Comparison of ENCODE assay signal across 1 cellular context in genomic region chr10:119686465-119687191, GRCh38.
TF ChIP-seq lines count a peak whose summit lies in the region.

No MANE protein-coding gene starts in this region.

TF ChIP-seq in H1, 55 proteins besides CTCF, POLR2A, EP300 and RAD21:
- no peak for TF ChIP-seq MAFK (IDR thresholded peaks at IDR 0.05; ENCODE audit: low read depth, low read length)
- TF ChIP-seq TAF7 (optimal IDR thresholded peaks at IDR 0.05; ENCODE audit: borderline replicate concordance, low read depth, low read length), result peak; percentile 45
- peak; percentile 53 for TF ChIP-seq TBP (IDR thresholded peaks at IDR 0.05; ENCODE audit: low read depth, low read length)
- TF ChIP-seq E2F6 (IDR thresholded peaks at IDR 0.05), result 0 out of 2 replicates have a peak, but pooled peaks have one; percentile 11
- TF ChIP-seq BACH1 (IDR thresholded peaks at IDR 0.05; ENCODE audit: low read length), result peak; percentile 66
- TF ChIP-seq ASH2L (IDR thresholded peaks at IDR 0.05; ENCODE audit: low read length), result no peak
- TF ChIP-seq HDAC2 (IDR thresholded peaks at IDR 0.05; ENCODE audit: borderline replicate concordance in 1 of 2, low read depth in 2 of 2, low read length in 2 of 2), result peak in 1 of 2 experiments; percentile 30; a peak in 1 of 4 replicates
- no peak for TF ChIP-seq SP2 (IDR thresholded peaks at IDR 0.05; ENCODE audit: low read length)
- TF ChIP-seq YY1 (IDR thresholded peaks at IDR 0.05; ENCODE audit: low read depth, low read length), result peak; percentile 63
- peak; percentile 69; the same call in 1 of the 2 replicates for TF ChIP-seq JUND (IDR thresholded peaks at IDR 0.05; ENCODE audit: low read length)
- peak; percentile 28; the same call in 1 of the 2 replicates for TF ChIP-seq POLR2AphosphoS5 (IDR thresholded peaks at IDR 0.05; ENCODE audit: low read depth, low read length)
- TF ChIP-seq TAF1 (IDR thresholded peaks at IDR 0.05; ENCODE audit: low read depth, low read length), result peak; percentile 41; the same call in 1 of the 2 replicates
- TF ChIP-seq PHF8 (conservative IDR thresholded peaks at IDR 0.05; ENCODE audit: low read depth, low read length), result 0 out of 2 replicates have a peak, but pooled peaks have one; percentile 24
- TF ChIP-seq SIX5 (IDR thresholded peaks at IDR 0.05; ENCODE audit: low read depth, low read length), result no peak
- TF ChIP-seq CREB1 (IDR thresholded peaks at IDR 0.05), result 0 out of 2 replicates have a peak, but pooled peaks have one; percentile 48
- peak in 1 of 2 experiments; percentile 55; a peak in 1 of 4 replicates for TF ChIP-seq SIN3A (conservative IDR thresholded peaks at IDR 0.05 in 1 of 2, IDR thresholded peaks at IDR 0.05 in 1 of 2; ENCODE audit: low read depth in 1 of 2, low read length in 2 of 2)
